In genomic region chr5:38141665-38142064, GRCh38 we compare ENCODE assay signal across 28 cellular contexts.
"Had no signal": no experiment of that assay in that cellular context is flagged by ENCODE, and none has a peak within 500 bp of the region (broad histone marks: within the 10 kb centered on the region; RNA-seq: fewer than 3 reads in every experiment).

No MANE protein-coding gene starts in this region.

- H3K4me1 ChIP-seq: colonic mucosa, esophagus squamous epithelium, foreskin keratinocyte, heart left ventricle, heart right ventricle had no signal

- H3K79me2 ChIP-seq: hepatocyte had no signal

- H3K27ac ChIP-seq: colonic mucosa, coronary artery, dorsolateral prefrontal cortex, epithelial cell of prostate, esophagus muscularis mucosa, esophagus squamous epithelium, foreskin keratinocyte, gastrocnemius medialis, gastroesophageal sphincter, heart left ventricle, heart right ventricle, hepatocyte had no signal

- H3K36me3 ChIP-seq: colonic mucosa, esophagus muscularis mucosa, esophagus squamous epithelium, gastrocnemius medialis, gastroesophageal sphincter, heart left ventricle, heart right ventricle had no signal

- H3K9me3 ChIP-seq: colonic mucosa, esophagus muscularis mucosa, esophagus squamous epithelium, gastrocnemius medialis, gastroesophageal sphincter, heart left ventricle, heart right ventricle had no signal

- H3K27me3 ChIP-seq: colonic mucosa, esophagus muscularis mucosa, esophagus squamous epithelium, gastrocnemius medialis, gastroesophageal sphincter, heart left ventricle, hepatocyte had no signal

- FAIRE-seq: endometrium, endothelial cell of umbilical vein, frontal cortex had no signal

- H3K4me2 ChIP-seq: hepatocyte had no signal

- H3K4me3 ChIP-seq: colonic mucosa, coronary artery, dorsolateral prefrontal cortex, esophagus muscularis mucosa, esophagus squamous epithelium, gastrocnemius medialis, gastroesophageal sphincter, heart left ventricle, heart right ventricle, hepatocyte had no signal

- DNase-seq: colonic mucosa; cortex of kidney; dermis blood vessel endothelial cell; dorsolateral prefrontal cortex; effector CD4-positive, alpha-beta T cell; effector CD8-positive, alpha-beta T cell; effector memory CD4-positive, alpha-beta T cell; effector memory CD8-positive, alpha-beta T cell; endodermal cell; erythroblast; esophagus squamous epithelium; foreskin fibroblast; foreskin keratinocyte; foreskin melanocyte; gastrocnemius medialis; glutamatergic neuron; head of caudate nucleus; heart left ventricle; heart right ventricle had no signal

- H2AFZ ChIP-seq: hepatocyte had no signal

- ATAC-seq: effector memory CD8-positive, alpha-beta T cell; esophagus mucosa; foreskin keratinocyte; gastrocnemius medialis; gastroesophageal sphincter; heart left ventricle; heart right ventricle had no signal
